1 cellular context compared by ENCODE assay signal in the genomic region with DNA sequence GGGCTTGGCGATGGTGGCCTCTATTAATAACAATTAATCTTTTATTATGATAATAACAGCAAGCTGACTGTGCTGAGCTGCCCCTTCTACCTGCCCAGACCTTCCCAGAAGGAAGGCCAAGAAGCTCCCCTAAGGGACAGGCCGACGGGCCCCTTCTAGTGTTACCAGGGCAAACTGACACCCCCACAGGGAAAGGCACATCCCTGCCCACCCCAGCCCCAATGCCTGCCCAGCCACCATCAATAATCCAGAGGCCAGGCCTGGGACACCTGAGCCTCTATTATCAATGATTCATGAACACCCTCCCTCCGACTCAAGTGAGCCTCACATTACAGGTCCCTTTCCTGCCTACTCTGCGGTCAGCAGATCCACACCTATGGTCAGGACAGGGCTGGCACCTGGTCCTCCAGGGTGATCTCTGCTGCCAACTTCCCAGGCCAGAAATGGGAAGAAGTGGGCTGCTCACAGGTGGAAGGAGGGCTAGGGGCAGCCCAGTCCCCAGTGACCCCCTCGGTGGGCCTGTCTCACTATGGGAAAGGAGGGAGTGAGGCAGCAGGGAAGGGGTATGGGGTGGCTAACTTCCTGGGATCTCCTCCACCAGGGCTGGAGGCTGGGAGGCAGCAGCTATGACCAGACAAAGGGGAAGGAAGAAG.
TF ChIP-seq lines count a peak whose summit lies in the region.

No MANE protein-coding gene starts in this region.

TF ChIP-seq in WTC11, 78 proteins besides CTCF, POLR2A, EP300 and RAD21:
- TF ChIP-seq MXD4 (CRISPR knock-in tag; IDR thresholded peaks at IDR 0.05; ENCODE audit: borderline replicate concordance) = no peak
- TF ChIP-seq, protein P1, sequence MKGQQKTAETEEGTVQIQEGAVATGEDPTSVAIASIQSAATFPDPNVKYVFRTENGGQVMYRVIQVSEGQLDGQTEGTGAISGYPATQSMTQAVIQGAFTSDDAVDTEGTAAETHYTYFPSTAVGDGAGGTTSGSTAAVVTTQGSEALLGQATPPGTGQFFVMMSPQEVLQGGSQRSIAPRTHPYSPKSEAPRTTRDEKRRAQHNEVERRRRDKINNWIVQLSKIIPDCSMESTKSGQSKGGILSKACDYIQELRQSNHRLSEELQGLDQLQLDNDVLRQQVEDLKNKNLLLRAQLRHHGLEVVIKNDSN (CRISPR knock-in tag; IDR thresholded peaks at IDR 0.05) = no peak
